ENCODE assay signal across 9 cellular contexts in the genomic region with DNA sequence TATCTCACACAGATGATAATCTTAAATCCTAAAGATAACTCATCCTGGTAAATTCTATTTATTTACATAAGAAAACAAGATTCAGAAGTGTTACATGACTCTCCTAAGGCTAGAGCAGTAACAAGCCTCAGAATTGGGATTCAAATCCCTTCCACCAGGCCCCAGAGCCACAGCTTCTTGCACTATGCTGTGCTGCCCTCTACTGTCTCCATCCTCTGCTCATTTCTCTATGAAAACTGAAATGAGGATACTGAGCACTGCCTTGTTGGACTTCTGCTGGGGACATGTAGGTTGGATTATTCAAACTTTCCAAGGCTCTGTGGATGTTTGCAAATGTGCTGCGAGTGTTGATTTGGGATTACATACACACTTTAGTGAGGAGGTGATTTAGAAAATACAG. TPM values are rescaled to one million over a fixed set of nuclear protein-coding genes. Genes with fewer than 3 reads are reported as not detected.
DNase-seq lines count a peak whose midpoint lies in the region; ATAC-seq, FAIRE-seq and TF ChIP-seq lines count a peak whose summit lies in the region.
"Had no signal": no experiment of that assay in that cellular context is flagged by ENCODE, and none has a peak within 500 bp of the region (broad histone marks: within the 10 kb centered on the region; RNA-seq: fewer than 3 reads in every experiment).

No MANE protein-coding gene starts in this region.

- no peak overlapping the region for H2BK5ac ChIP-seq in H1 (ENCODE audit: low read depth, low read length)

- no peak overlapping the region for H2BK15ac ChIP-seq in H1 (ENCODE audit: low read length)

- H3K4me1 ChIP-seq in H1 (replicated peaks in 1 of 4; ENCODE audit: control insufficient read depth in 3 of 4, insufficient read depth in 4 of 4, low read length in 3 of 4), result no peaks in the 10 kb centered on the region

- ATAC-seq in GM18502 (IDR thresholded peaks at IDR 0.05; ENCODE audit: poor library complexity, unreplicated experiment) (peak; percentile 71), HG03520 (IDR thresholded peaks at IDR 0.05; ENCODE audit: unreplicated experiment) (peak; percentile 52)

- H4K5ac ChIP-seq in H1 (ENCODE audit: insufficient read length, low read depth, low read length), result no peak overlapping the region

- H3K4me2 ChIP-seq in H1 (ENCODE audit: insufficient read depth in 1 of 2, low read depth in 2 of 2, low read length in 2 of 2), result no peak overlapping the region

- no peak overlapping the region for H3K9ac ChIP-seq in H1 (replicated peaks in 1 of 4; ENCODE audit: extremely low read depth in 1 of 4, low read depth in 3 of 4, low read length in 3 of 4)

- no peak overlapping the region for H2BK120ac ChIP-seq in H1 (replicated peaks; ENCODE audit: low read depth, low read length)

- H3K14ac ChIP-seq in H1 (ENCODE audit: insufficient read length), result no peak overlapping the region

- H3K79me1 ChIP-seq in H1 (ENCODE audit: low read depth, low read length), result no peaks in the 10 kb centered on the region

- H3K27ac ChIP-seq in H1 (ENCODE audit: low read depth, low read length), result no peak overlapping the region

- no peak overlapping the region for H3K4ac ChIP-seq in H1 (replicated peaks; ENCODE audit: insufficient read length, low read depth, low read length)

- no peaks in the 10 kb centered on the region for H4K20me1 ChIP-seq in H1 (replicated peaks in 1 of 2; ENCODE audit: control insufficient read depth in 1 of 2, insufficient read depth in 2 of 2, low read length in 2 of 2)

- POLR2A ChIA-PET in H1 (lab: Charles Lee; ENCODE audit: partially characterized antibody), result interaction anchor here (1.7 kb wide), 1 partner anchor 9 kb away, joined by 3 read pairs; no protein-coding TSS in a partner anchor

- H4K8ac ChIP-seq in H1 (ENCODE audit: extremely low read depth, insufficient read depth, low read length), result no peak overlapping the region

- no peaks in the 10 kb centered on the region for H3K9me3 ChIP-seq in H1 (ENCODE audit: insufficient read depth in 2 of 2, low read depth in 1 of 2, low read length in 1 of 2)

- H3K18ac ChIP-seq in H1 (ENCODE audit: extremely low read depth, low read length), result no peak overlapping the region

- H3K56ac ChIP-seq in H1 (replicated peaks; ENCODE audit: insufficient read length, low read depth, low read length), result no peak overlapping the region

- peaks cover 2 to 28% (median 5%) of the 10 kb centered on the region in 4 experiments; a peak in 6 of 8 replicates for H3K36me3 ChIP-seq in H1 (ENCODE audit: control insufficient read depth in 2 of 4, insufficient read depth in 4 of 4, low read length in 3 of 4)

- DNase-seq in AG20443 (ENCODE audit: low spot score) (peak; percentile 47), OCI-M1 (lab: John Stamatoyannopoulos, UW) (peak; percentile 68), H1 (ENCODE audit: low read depth in 1 of 2, low spot score in 2 of 2) (no peak), non-pigmented ciliary epithelial cell (ENCODE audit: low read depth) (peak; percentile 9), NK-92 (lab: John Stamatoyannopoulos, UW; ENCODE audit: unreplicated experiment) (no peak), 8988T (no peak)
- DNase-seq: left cardiac atrium had no signal

- H3K79me2 ChIP-seq in H1 (ENCODE audit: control insufficient read depth in 1 of 2, insufficient read depth in 2 of 2, low read length in 2 of 2), result no peaks in the 10 kb centered on the region

- no peak for FAIRE-seq in H1 (lab: Jason Lieb, UNC)

- H3K23ac ChIP-seq in H1 (ENCODE audit: insufficient read length), result no peak overlapping the region

- no peak overlapping the region for H4K91ac ChIP-seq in H1 (replicated peaks; ENCODE audit: insufficient read length, low read length)

- no peak overlapping the region for H2BK20ac ChIP-seq in H1 (ENCODE audit: low read length)

- H3K27me3 ChIP-seq in H1 (replicated peaks in 1 of 4; ENCODE audit: control insufficient read depth in 3 of 4, extremely low read depth in 1 of 4, insufficient read depth in 3 of 4, low read length in 3 of 4), result no peaks in the 10 kb centered on the region

- no peak for TF ChIP-seq POLR2A in H1 (IDR thresholded peaks at IDR 0.05; ENCODE audit: control extremely low read depth in 1 of 2, low read depth in 2 of 2, low read length in 2 of 2)

- peak; percentile 41 to 64 (median 51) for TF ChIP-seq CTCF in H1 (IDR thresholded peaks at IDR 0.05; ENCODE audit: control extremely low read depth in 1 of 3, insufficient read depth in 1 of 3, low read depth in 1 of 3, low read length in 3 of 3)

- TF ChIP-seq RAD21 in H1 (IDR thresholded peaks at IDR 0.05 in 1 of 2, conservative IDR thresholded peaks at IDR 0.05 in 1 of 2; ENCODE audit: low read depth in 2 of 2, low read length in 2 of 2), result peak; percentile 62 to 72

- no peaks in the 10 kb centered on the region for H3K23me2 ChIP-seq in H1 (ENCODE audit: low read depth, low read length)

- H2AFZ ChIP-seq in H1 (ENCODE audit: low read length), result no peak overlapping the region

- CTCF ChIA-PET in H1 (lab: Charles Lee; ENCODE audit: partially characterized antibody), result interaction anchor here (0.7 to 1.6 kb wide), 3 partner anchors 14 to 18 kb away, joined by 3 to 4 read pairs (median 3); no protein-coding TSS in a partner anchor

- no peak overlapping the region for H2AK5ac ChIP-seq in H1 (ENCODE audit: low read depth, low read length)

- no peak overlapping the region for H3K4me3 ChIP-seq in H1 (ENCODE audit: extremely low read depth in 1 of 4, insufficient read depth in 2 of 4, low read depth in 3 of 4, low read length in 4 of 4)

- no peak for TF ChIP-seq EP300 in H1 (IDR thresholded peaks at IDR 0.05; ENCODE audit: borderline replicate concordance in 1 of 2, low read depth in 2 of 2, low read length in 2 of 2)

- no peak overlapping the region for H2BK12ac ChIP-seq in H1 (ENCODE audit: low read depth, low read length)

- WGBS in H1 (ENCODE audit: extremely low coverage in 1 of 2, insufficient coverage in 1 of 2, insufficient read length in 1 of 2, insufficient replicate concordance in 2 of 2, low coverage in 1 of 2, low lambda C conversion rate in 2 of 2, missing lambda C conversion rate in 1 of 2), 2 experiments, result 95% methylated on average over 1 of the region's 1 CpG; no CpG with 5 or more reads in 1 of the 2 experiments

TF ChIP-seq in H1, 55 proteins besides CTCF, POLR2A, EP300 and RAD21:
- TF ChIP-seq, protein P1, sequence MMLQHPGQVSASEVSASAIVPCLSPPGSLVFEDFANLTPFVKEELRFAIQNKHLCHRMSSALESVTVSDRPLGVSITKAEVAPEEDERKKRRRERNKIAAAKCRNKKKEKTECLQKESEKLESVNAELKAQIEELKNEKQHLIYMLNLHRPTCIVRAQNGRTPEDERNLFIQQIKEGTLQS (IDR thresholded peaks at IDR 0.05; ENCODE audit: insufficient read depth, low read depth, low read length), result no peak
- TF ChIP-seq SIN3A (conservative IDR thresholded peaks at IDR 0.05 in 1 of 2, IDR thresholded peaks at IDR 0.05 in 1 of 2; ENCODE audit: low read depth in 1 of 2, low read length in 2 of 2) (no peak), KDM5A (IDR thresholded peaks at IDR 0.05; ENCODE audit: low read length) (no peak), CTBP2 (IDR thresholded peaks at IDR 0.05; ENCODE audit: borderline replicate concordance, insufficient read depth, insufficient read length, low read length) (no peak), POU5F1 (IDR thresholded peaks at IDR 0.05; ENCODE audit: low read depth, low read length) (no peak)

RNA-seq across cellular contexts. Expression of a gene that starts 23.5 kb away (rescaled TPM):
- total RNA-seq in H1 (2021; fragmentation: NEBNext Ultra II Directional; extraction: Animal tissue kit (Norgen Biotek cat#: 25700)), result not detected in 2 replicates
- polyA plus RNA-seq in H1 (2011; rRNA removed), result not detected in 2 replicates
- polyA plus RNA-seq in H1 (2011; cell fraction: cytosol; rRNA removed), result not detected
- not detected for polyA plus RNA-seq in H1 (2011; cell fraction: nucleus; rRNA removed)
- not detected in 4 replicates for polyA plus RNA-seq in H1 (2012, experiment 1 of 2)
- polyA plus RNA-seq in H1 (2012, experiment 2 of 2), result not detected
- 0.04 TPM for polyA plus RNA-seq in H1 (2013, experiment 1 of 2)
- polyA plus RNA-seq in H1 (2013, experiment 2 of 2), result 0.04 TPM
- polyA minus RNA-seq in H1 (2011; rRNA and poly(A)+ RNA removed), result 0.03 and 0.05 TPM in 2 replicates
- polyA minus RNA-seq in H1 (2011; cell fraction: cytosol; rRNA and poly(A)+ RNA removed), result not detected
- polyA minus RNA-seq in H1 (2011; cell fraction: nucleus; rRNA and poly(A)+ RNA removed), result 0.20 TPM
- total RNA-seq: left cardiac atrium had no signal

Comparison
In these comparisons a context has a peak if more than half of its experiments do, and no peak if none do; other contexts are left out.
1. DNase-seq: peak in AG20443 (single experiment), OCI-M1 (single experiment) and non-pigmented ciliary epithelial cell (single experiment); none in H1 (0 of 2), NK-92 (single experiment) and 8988T (single experiment).